ENCODE assay signal across 8 cellular contexts in genomic region chr17:80005360-80006338, GRCh38. TPM values are rescaled to one million over a fixed set of nuclear protein-coding genes. Genes with fewer than 3 reads are reported as not detected.
DNase-seq lines count a peak whose midpoint lies in the region; ATAC-seq and TF ChIP-seq lines count a peak whose summit lies in the region.

No MANE protein-coding gene starts in this region.

- CTCF ChIA-PET in WTC11 (lab: Charles Lee) = interaction anchor here (0.6 to 4.2 kb wide), 26 partner anchors 7 to 714 kb away, joined by 3 to 42 read pairs (median 4); partner anchors contain the start of gene GAA

- peak overlapping the region; percentile 24 for H3K9ac ChIP-seq in Loucy (ENCODE audit: low read depth, low read length, poor library complexity, severe bottlenecking)

- H4K20me1 ChIP-seq in Loucy (ENCODE audit: insufficient read depth, low read length, poor library complexity, severe bottlenecking) = no peaks in the 10 kb centered on the region

- H3K4me1 Mint-ChIP-seq in WTC11 = peaks cover 8% of the 10 kb centered on the region

- POLR2A ChIA-PET in WTC11 (lab: Charles Lee) = interaction anchor here (0.6 kb wide), 1 partner anchor 1219 kb away, joined by 4 read pairs; no protein-coding TSS in a partner anchor

- peak overlapping the region; percentile 29; the same call in 1 of the 2 replicates for H3K27ac Mint-ChIP-seq in WTC11

- no peaks in the 10 kb centered on the region for H3K27me3 Mint-ChIP-seq in WTC11 (ENCODE audit: low read depth)

- no peaks in the 10 kb centered on the region for H3K79me2 ChIP-seq in Loucy (ENCODE audit: insufficient read depth, low read length)

- peak; percentile 97 for TF ChIP-seq CTCF in Loucy (conservative IDR thresholded peaks at IDR 0.05; ENCODE audit: low read length)
- TF ChIP-seq CTCF in WTC11 (IDR thresholded peaks at IDR 0.05) = peak; percentile 100

- no peaks in the 10 kb centered on the region for H3K9me3 ChIP-seq in Loucy (ENCODE audit: insufficient read depth, low read depth, low read length)

- H3K4me2 ChIP-seq in Loucy (ENCODE audit: low read depth, low read length, poor library complexity, severe bottlenecking) = peak overlapping the region; percentile 43

- no peak overlapping the region for H2AFZ ChIP-seq in Loucy (ENCODE audit: low read length)

- no peaks in the 10 kb centered on the region for H3K27me3 ChIP-seq in Loucy (ENCODE audit: insufficient read depth, low read length, poor library complexity, severe bottlenecking)

- H3F3A ChIP-seq in Loucy (ENCODE audit: low read depth) = no peaks in the 10 kb centered on the region

- H3K4me3 Mint-ChIP-seq in WTC11 = peak overlapping the region; percentile 81

- peak; percentile 26 for DNase-seq in DMS79 treated with DMSO at 0.1 percent for 48 hours (lab: John Stamatoyannopoulos, UW)
- DNase-seq in DMS79 (lab: John Stamatoyannopoulos, UW) = no peak
- DNase-seq in WTC11 (ENCODE audit: low spot score) = peak; percentile 76
- DNase-seq in cerebellar cortex (ENCODE audit: low spot score) = peak; percentile 63
- peak; percentile 73 for DNase-seq in left kidney (ENCODE audit: low read depth, low spot score)
- DNase-seq in stimulated activated CD8-positive, alpha-beta memory T cell treated with anti-CD3 and anti-CD28 coated beads, Interleukin-4, amount 100 ng/mL, for 24 hours (ENCODE audit: low read depth) = peak; percentile 38

- H3K9me2 ChIP-seq in Loucy (replicated peaks; ENCODE audit: low read depth, low read length) = no peaks in the 10 kb centered on the region

- no peaks in the 10 kb centered on the region for H3K9me3 Mint-ChIP-seq in WTC11

- ATAC-seq in WTC11 = peak; percentile 54
- ATAC-seq in HG03457 (IDR thresholded peaks at IDR 0.05; ENCODE audit: unreplicated experiment) = no peak

- H3K36me3 ChIP-seq in Loucy (ENCODE audit: insufficient read depth, low read length) = no peaks in the 10 kb centered on the region

- peaks cover 11% of the 10 kb centered on the region for H3K36me3 Mint-ChIP-seq in WTC11

- H3K4me1 ChIP-seq in Loucy (ENCODE audit: insufficient read depth, low read length, poor library complexity, severe bottlenecking) = peaks cover 11% of the 10 kb centered on the region

- peak overlapping the region; percentile 41 for H3K4me3 ChIP-seq in Loucy (ENCODE audit: low read length, poor library complexity, severe bottlenecking)

TF ChIP-seq in WTC11, 78 proteins besides CTCF, POLR2A, EP300 and RAD21:
- no peak for TF ChIP-seq ZSCAN18 (CRISPR knock-in tag; IDR thresholded peaks at IDR 0.05)
- no peak for TF ChIP-seq ZNF219 (CRISPR knock-in tag; IDR thresholded peaks at IDR 0.05; ENCODE audit: borderline replicate concordance)
- no peak for TF ChIP-seq AFF4 (CRISPR knock-in tag; IDR thresholded peaks at IDR 0.05; ENCODE audit: borderline replicate concordance)
- TF ChIP-seq E2F5 (CRISPR knock-in tag; IDR thresholded peaks at IDR 0.05) = no peak
- no peak for TF ChIP-seq NFYB (CRISPR knock-in tag; conservative IDR thresholded peaks at IDR 0.05; ENCODE audit: low read depth)
- peak; percentile 48; the same call in 1 of the 2 replicates for TF ChIP-seq GABPB1 (CRISPR knock-in tag; IDR thresholded peaks at IDR 0.05)
- no peak for TF ChIP-seq ZNF263 (CRISPR knock-in tag; IDR thresholded peaks at IDR 0.05; ENCODE audit: low read depth)
- TF ChIP-seq SOX15 (CRISPR knock-in tag; IDR thresholded peaks at IDR 0.05) = no peak

RNA-seq across cellular contexts. Expression of gene TBC1D16, which starts 30.0 kb away (rescaled TPM):
- total RNA-seq in WTC11 (2021) = 89.8 to 96.1 TPM (median 90.4 TPM) in 3 replicates

RNA-seq across cellular contexts. Expression of gene CCDC40, which starts 30.8 kb away (rescaled TPM):
- total RNA-seq in WTC11 (2021) = 15.1 to 16.3 TPM (median 15.2 TPM) in 3 replicates
